ENCODE assay signal across 27 cellular contexts in the genomic region with DNA sequence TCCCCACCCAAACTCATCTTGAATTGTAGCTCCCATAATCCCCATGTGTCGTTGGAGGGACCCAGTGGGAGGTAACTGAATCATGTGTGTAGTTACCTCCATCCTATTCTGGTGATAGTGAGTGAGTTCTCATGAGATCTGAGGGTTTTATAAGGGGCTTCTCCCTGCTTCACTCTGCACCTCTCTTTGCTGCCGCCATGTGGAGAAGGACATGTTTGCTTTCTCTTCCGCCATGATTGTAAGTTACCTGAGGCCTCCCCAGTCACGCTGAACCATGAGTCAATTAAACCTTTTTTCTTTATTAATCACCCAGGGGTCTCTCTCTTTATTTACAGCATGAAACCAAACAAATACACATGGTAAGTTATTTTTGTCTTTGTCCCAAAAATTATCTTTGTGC.
"Had no signal": no experiment of that assay in that cellular context is flagged by ENCODE, and none has a peak within 500 bp of the region (broad histone marks: within the 10 kb centered on the region; RNA-seq: fewer than 3 reads in every experiment).

No MANE protein-coding gene starts in this region.

- ATAC-seq: activated CD8-positive, alpha-beta memory T cell treated with anti-CD3 and anti-CD28 coated beads, Interleukin-2, amount 10 ng/mL, durations not matched to agents 7 days and 5 days; activated CD8-positive, alpha-beta T cell treated with anti-CD3 and anti-CD28 coated beads for 36 hours; activated T-cell treated with anti-CD3 and anti-CD28 coated beads, Interleukin-2, amount 50 U/mL, for 72 hours; body of pancreas; left lung; lower lobe of right lung; natural killer cell treated with Interleukin-12 subunit alpha and Interleukin-12 subunit beta and Interleukin-15 and Interleukin-18, amount 100 ng/mL, for 72 hours; right lobe of liver; stimulated activated naive CD8-positive, alpha-beta T cell treated with anti-CD3 and anti-CD28 coated beads, Interleukin-15, Interleukin-2, amounts not matched to agents 100 U/mL and 50 U/mL, for 24 hours had no signal

- H3K27me3 ChIP-seq: adrenal gland, body of pancreas, esophagus squamous epithelium, left lung, ovary, right lobe of liver, testis, transverse colon had no signal

- H3K9me3 Mint-ChIP-seq: activated B cell treated with CpG ODN at 0.5 μM for 24 hours; activated naive CD8-positive, alpha-beta T cell treated with anti-CD3 and anti-CD28 coated beads for 36 hours had no signal

- H3K4me1 Mint-ChIP-seq: activated B cell treated with CpG ODN at 0.5 μM for 24 hours; activated CD8-positive, alpha-beta memory T cell treated with anti-CD3 and anti-CD28 coated beads, Interleukin-2, amount 10 ng/mL, durations not matched to agents 7 days and 5 days; activated naive CD8-positive, alpha-beta T cell treated with anti-CD3 and anti-CD28 coated beads for 36 hours had no signal

- H3K27me3 Mint-ChIP-seq: activated B cell treated with CpG ODN at 0.5 μM for 24 hours; activated CD8-positive, alpha-beta memory T cell treated with anti-CD3 and anti-CD28 coated beads, Interleukin-2, amount 10 ng/mL, durations not matched to agents 7 days and 5 days; activated CD8-positive, alpha-beta T cell treated with anti-CD3 and anti-CD28 coated beads for 36 hours; activated naive CD8-positive, alpha-beta T cell treated with anti-CD3 and anti-CD28 coated beads for 36 hours; natural killer cell treated with Interleukin-12 subunit alpha and Interleukin-12 subunit beta and Interleukin-15 and Interleukin-18, amount 100 ng/mL, for 72 hours; progenitor cell of endocrine pancreas had no signal

- DNase-seq: activated B cell treated with CpG ODN at 0.5 μM for 24 hours; activated CD4-positive, alpha-beta T cell treated with anti-CD3 and anti-CD28 coated beads, Interleukin-2, amount 50 U/mL, for 1 hour; activated CD8-positive, alpha-beta memory T cell treated with anti-CD3 and anti-CD28 coated beads, Interleukin-2, amount 10 ng/mL, durations not matched to agents 7 days and 5 days; activated CD8-positive, alpha-beta T cell treated with anti-CD3 and anti-CD28 coated beads for 36 hours; activated effector memory CD4-positive, alpha-beta T cell treated with anti-CD3 and anti-CD28 coated beads, Interleukin-2, amount 50 U/mL, for 16 hours; activated naive CD4-positive, alpha-beta T cell treated with anti-CD3 and anti-CD28 coated beads for 36 hours; activated naive CD8-positive, alpha-beta T cell treated with anti-CD3 and anti-CD28 coated beads for 36 hours; activated T-cell treated with anti-CD3 and anti-CD28 coated beads, Interleukin-2, amount 50 U/mL, for 72 hours; adrenal gland; aorta; body of pancreas; dermis blood vessel endothelial cell; effector CD4-positive, alpha-beta T cell; esophagus squamous epithelium; left lung; lower lobe of right lung; mesenchymal stem cell; ovary; right lobe of liver; stimulated activated CD4-positive, alpha-beta T cell treated with anti-CD3 and anti-CD28 coated beads, Interleukin-2, amount 100 ng/mL, for 48 hours; stimulated activated naive CD8-positive, alpha-beta T cell treated with anti-CD3 and anti-CD28 coated beads, Interleukin-15, Interleukin-2, amounts not matched to agents 100 U/mL and 50 U/mL, for 24 hours; T-helper 2 cell; testis; transverse colon had no signal

- H3K27ac ChIP-seq: adrenal gland, body of pancreas, epithelial cell of prostate, esophagus squamous epithelium, left lung, lower lobe of right lung, ovary, right lobe of liver, testis, transverse colon had no signal

- H3K4me3 Mint-ChIP-seq: activated B cell treated with CpG ODN at 0.5 μM for 24 hours; activated CD8-positive, alpha-beta memory T cell treated with anti-CD3 and anti-CD28 coated beads, Interleukin-2, amount 10 ng/mL, durations not matched to agents 7 days and 5 days; activated CD8-positive, alpha-beta T cell treated with anti-CD3 and anti-CD28 coated beads for 36 hours; activated naive CD4-positive, alpha-beta T cell treated with anti-CD3 and anti-CD28 coated beads for 36 hours; activated naive CD8-positive, alpha-beta T cell treated with anti-CD3 and anti-CD28 coated beads for 36 hours; activated T-cell treated with anti-CD3 and anti-CD28 coated beads, Interleukin-2, amount 50 U/mL, for 72 hours; natural killer cell treated with Interleukin-12 subunit alpha and Interleukin-12 subunit beta and Interleukin-15 and Interleukin-18, amount 100 ng/mL, for 72 hours had no signal

- H3K36me3 ChIP-seq: adrenal gland, esophagus squamous epithelium, left lung, lower lobe of right lung, ovary, right lobe of liver, transverse colon had no signal

- H3K4me3 ChIP-seq: adrenal gland, body of pancreas, esophagus squamous epithelium, left lung, lower lobe of right lung, ovary, right lobe of liver, testis, transverse colon had no signal

- H3K9me3 ChIP-seq: adrenal gland, body of pancreas, esophagus squamous epithelium, lower lobe of right lung, ovary, right lobe of liver, testis, transverse colon had no signal

- H3K27ac Mint-ChIP-seq: activated B cell treated with CpG ODN at 0.5 μM for 24 hours; activated CD8-positive, alpha-beta memory T cell treated with anti-CD3 and anti-CD28 coated beads, Interleukin-2, amount 10 ng/mL, durations not matched to agents 7 days and 5 days; activated CD8-positive, alpha-beta T cell treated with anti-CD3 and anti-CD28 coated beads for 36 hours; activated naive CD4-positive, alpha-beta T cell treated with anti-CD3 and anti-CD28 coated beads for 36 hours; activated naive CD8-positive, alpha-beta T cell treated with anti-CD3 and anti-CD28 coated beads for 36 hours; activated T-cell treated with anti-CD3 and anti-CD28 coated beads, Interleukin-2, amount 50 U/mL, for 72 hours; natural killer cell treated with Interleukin-12 subunit alpha and Interleukin-12 subunit beta and Interleukin-15 and Interleukin-18, amount 100 ng/mL, for 72 hours; progenitor cell of endocrine pancreas had no signal

- H3K36me3 Mint-ChIP-seq: activated CD8-positive, alpha-beta memory T cell treated with anti-CD3 and anti-CD28 coated beads, Interleukin-2, amount 10 ng/mL, durations not matched to agents 7 days and 5 days; activated naive CD8-positive, alpha-beta T cell treated with anti-CD3 and anti-CD28 coated beads for 36 hours had no signal

- H3K4me1 ChIP-seq: adrenal gland, body of pancreas, esophagus squamous epithelium, left lung, lower lobe of right lung, right lobe of liver, testis, transverse colon had no signal
